ENCODE assay signal across 15 cellular contexts in the genomic region with DNA sequence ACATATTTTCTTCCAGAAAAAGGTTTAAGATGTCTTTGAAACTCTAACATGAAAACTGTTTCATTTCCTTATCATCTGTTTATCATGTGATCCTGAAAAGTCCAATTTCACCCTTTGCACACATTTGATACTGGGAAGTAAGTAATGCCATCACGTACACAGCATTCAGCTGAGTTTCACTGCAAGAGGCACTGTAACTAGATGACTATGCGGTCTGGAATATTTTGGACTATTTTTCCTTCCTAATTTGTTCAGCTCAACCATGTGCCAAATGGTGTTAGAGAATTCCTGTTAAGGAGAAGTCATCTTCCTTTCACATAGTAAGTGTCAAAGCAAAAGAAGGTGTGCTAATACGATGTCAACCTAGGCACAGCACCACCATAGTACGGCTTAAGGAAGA.
DNase-seq lines count a peak whose midpoint lies in the region; ATAC-seq and TF ChIP-seq lines count a peak whose summit lies in the region.
"Had no signal": no experiment of that assay in that cellular context is flagged by ENCODE, and none has a peak within 500 bp of the region (broad histone marks: within the 10 kb centered on the region; RNA-seq: fewer than 3 reads in every experiment).

No MANE protein-coding gene starts in this region.

- no peak overlapping the region for H3K4me2 ChIP-seq in DND-41 (ENCODE audit: insufficient read depth, low read length)

- peaks cover 100% of the 10 kb centered on the region for H3K79me2 ChIP-seq in DND-41 (ENCODE audit: insufficient read depth, low read length)

- H3K27me3 ChIP-seq in DND-41 (ENCODE audit: insufficient read depth, low read length, poor library complexity) (no peaks in the 10 kb centered on the region), neutrophil (no peaks in the 10 kb centered on the region), tibial nerve (no peaks in the 10 kb centered on the region)
- H3K27me3 ChIP-seq: foreskin keratinocyte, SJCRH30, stomach had no signal

- H3K27ac ChIP-seq in DND-41 (ENCODE audit: low read length) (peak overlapping the region; percentile 32; the same call in 1 of the 2 replicates), neutrophil (peak overlapping the region; percentile 83), tibial nerve (peak overlapping the region in 1 of 4 donors; percentile 19)
- H3K27ac ChIP-seq: foreskin keratinocyte, SJCRH30 had no signal

- H4K20me1 ChIP-seq in DND-41 (ENCODE audit: insufficient read depth, low read length) = peaks cover 43% of the 10 kb centered on the region; the same call in 1 of the 2 replicates

- no peak overlapping the region for H3K9ac ChIP-seq in DND-41 (ENCODE audit: low read depth, low read length)

- H2AFZ ChIP-seq in DND-41 (ENCODE audit: low read depth, low read length) = no peak overlapping the region

- H3K36me3 ChIP-seq in DND-41 (ENCODE audit: insufficient read depth, low read length) (no peaks in the 10 kb centered on the region), neutrophil (no peaks in the 10 kb centered on the region), tibial nerve (no peaks in the 10 kb centered on the region)
- H3K36me3 ChIP-seq: SJCRH30, stomach had no signal

- H3K4me3 ChIP-seq in DND-41 (ENCODE audit: low read depth in 1 of 2, low read length in 2 of 2) = no peak overlapping the region
- no peak overlapping the region for H3K4me3 ChIP-seq in fibroblast of mammary gland (ENCODE audit: control insufficient read depth, low read depth, low read length)
- H3K4me3 ChIP-seq in neutrophil (ENCODE audit: low read depth in 1 of 2, low read length in 1 of 2) = no peak overlapping the region
- H3K4me3 ChIP-seq in tibial nerve = no peak overlapping the region
- H3K4me3 ChIP-seq: SJCRH30, stomach had no signal

- no peak for TF ChIP-seq EP300 in tibial nerve (IDR thresholded peaks at IDR 0.05)

- ATAC-seq in DND-41 (ENCODE audit: insufficient read depth, low read depth) (no peak), SK-N-SH treated with all-trans-retinoic acid at 6 μM for 48 hours (peak; percentile 52)
- ATAC-seq: activated CD8-positive, alpha-beta memory T cell treated with anti-CD3 and anti-CD28 coated beads, Interleukin-2, amount 10 ng/mL, durations not matched to agents 7 days and 5 days; CD8-positive, alpha-beta T cell; foreskin keratinocyte had no signal

- no peaks in the 10 kb centered on the region for H3K9me3 ChIP-seq in DND-41 (ENCODE audit: insufficient read depth, low read length, severe bottlenecking)
- H3K9me3 ChIP-seq in neutrophil = no peaks in the 10 kb centered on the region
- H3K9me3 ChIP-seq in tibial nerve = no peaks in the 10 kb centered on the region
- H3K9me3 ChIP-seq: SJCRH30, stomach had no signal

- peaks cover 45% of the 10 kb centered on the region for H3K4me1 ChIP-seq in DND-41 (ENCODE audit: insufficient read depth, low read length)
- peaks cover 55 to 76% of the 10 kb centered on the region in 2 experiments for H3K4me1 ChIP-seq in neutrophil (ENCODE audit: control insufficient read depth in 1 of 2, insufficient read depth in 1 of 2, low read depth in 1 of 2, low read length in 1 of 2)
- peaks cover 0 to 61% (median 16%) of the 10 kb centered on the region in 4 donors for H3K4me1 ChIP-seq in tibial nerve

- TF ChIP-seq POLR2A in tibial nerve (IDR thresholded peaks at IDR 0.05) = no peak

- no peak for TF ChIP-seq CTCF in DND-41 (IDR thresholded peaks at IDR 0.05; ENCODE audit: borderline replicate concordance, extremely low read depth, low read length, poor library complexity, severe bottlenecking)
- TF ChIP-seq CTCF in fibroblast of mammary gland (conservative IDR thresholded peaks at IDR 0.05; ENCODE audit: control insufficient read depth, insufficient read depth, low read depth, low read length) = no peak
- no peak for TF ChIP-seq CTCF in neutrophil (IDR thresholded peaks at IDR 0.05)
- no peak for TF ChIP-seq CTCF in tibial nerve (IDR thresholded peaks at IDR 0.05)
- no peak for TF ChIP-seq CTCF in GM20000 (IDR thresholded peaks at IDR 0.05; ENCODE audit: extremely low read depth, missing control alignments)

- DNase-seq in DND-41 (no peak), fibroblast of mammary gland (ENCODE audit: low read depth) (peak; percentile 62), tibial nerve (ENCODE audit: low spot score in 2 of 2) (no peak), T-helper 1 cell (no peak), NCI-H2029 (lab: John Stamatoyannopoulos, UW) (no peak), GM20000 (ENCODE audit: low spot score) (no peak)
- DNase-seq: activated CD8-positive, alpha-beta memory T cell treated with anti-CD3 and anti-CD28 coated beads, Interleukin-2, amount 10 ng/mL, durations not matched to agents 7 days and 5 days; CD8-positive, alpha-beta T cell; cortex of kidney; foreskin keratinocyte; naive B cell; SJCRH30; stomach had no signal

- 70 to 83% methylated on average over 4 of the region's 4 CpGs for WGBS in tibial nerve, 2 donors

TF ChIP-seq in SK-N-SH treated with all-trans-retinoic acid at 6 μM for 48 hours, 23 proteins besides CTCF, POLR2A, EP300 and RAD21:
- TF ChIP-seq RARB (CRISPR knock-in tag; IDR thresholded peaks at IDR 0.05) (no peak), ZC3H10 (CRISPR knock-in tag; IDR thresholded peaks at IDR 0.05) (no peak), OSR1 (CRISPR knock-in tag; IDR thresholded peaks at IDR 0.05) (no peak), ZNF70 (CRISPR knock-in tag; IDR thresholded peaks at IDR 0.05) (no peak), ZFP3 (CRISPR knock-in tag; IDR thresholded peaks at IDR 0.05) (no peak), CSDC2 (CRISPR knock-in tag; IDR thresholded peaks at IDR 0.05) (no peak), TCF4 (CRISPR knock-in tag; IDR thresholded peaks at IDR 0.05; ENCODE audit: borderline replicate concordance) (no peak), GLIS3 (CRISPR knock-in tag; IDR thresholded peaks at IDR 0.05) (no peak)
- TF ChIP-seq, protein P1, sequence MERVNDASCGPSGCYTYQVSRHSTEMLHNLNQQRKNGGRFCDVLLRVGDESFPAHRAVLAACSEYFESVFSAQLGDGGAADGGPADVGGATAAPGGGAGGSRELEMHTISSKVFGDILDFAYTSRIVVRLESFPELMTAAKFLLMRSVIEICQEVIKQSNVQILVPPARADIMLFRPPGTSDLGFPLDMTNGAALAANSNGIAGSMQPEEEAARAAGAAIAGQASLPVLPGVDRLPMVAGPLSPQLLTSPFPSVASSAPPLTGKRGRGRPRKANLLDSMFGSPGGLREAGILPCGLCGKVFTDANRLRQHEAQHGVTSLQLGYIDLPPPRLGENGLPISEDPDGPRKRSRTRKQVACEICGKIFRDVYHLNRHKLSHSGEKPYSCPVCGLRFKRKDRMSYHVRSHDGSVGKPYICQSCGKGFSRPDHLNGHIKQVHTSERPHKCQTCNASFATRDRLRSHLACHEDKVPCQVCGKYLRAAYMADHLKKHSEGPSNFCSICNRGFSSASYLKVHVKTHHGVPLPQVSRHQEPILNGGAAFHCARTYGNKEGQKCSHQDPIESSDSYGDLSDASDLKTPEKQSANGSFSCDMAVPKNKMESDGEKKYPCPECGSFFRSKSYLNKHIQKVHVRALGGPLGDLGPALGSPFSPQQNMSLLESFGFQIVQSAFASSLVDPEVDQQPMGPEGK (CRISPR knock-in tag; IDR thresholded peaks at IDR 0.05; ENCODE audit: borderline replicate concordance) = no peak
- TF ChIP-seq, protein P2, sequence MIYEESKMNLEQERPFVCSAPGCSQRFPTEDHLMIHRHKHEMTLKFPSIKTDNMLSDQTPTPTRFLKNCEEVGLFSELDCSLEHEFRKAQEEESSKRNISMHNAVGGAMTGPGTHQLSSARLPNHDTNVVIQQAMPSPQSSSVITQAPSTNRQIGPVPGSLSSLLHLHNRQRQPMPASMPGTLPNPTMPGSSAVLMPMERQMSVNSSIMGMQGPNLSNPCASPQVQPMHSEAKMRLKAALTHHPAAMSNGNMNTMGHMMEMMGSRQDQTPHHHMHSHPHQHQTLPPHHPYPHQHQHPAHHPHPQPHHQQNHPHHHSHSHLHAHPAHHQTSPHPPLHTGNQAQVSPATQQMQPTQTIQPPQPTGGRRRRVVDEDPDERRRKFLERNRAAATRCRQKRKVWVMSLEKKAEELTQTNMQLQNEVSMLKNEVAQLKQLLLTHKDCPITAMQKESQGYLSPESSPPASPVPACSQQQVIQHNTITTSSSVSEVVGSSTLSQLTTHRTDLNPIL (CRISPR knock-in tag; IDR thresholded peaks at IDR 0.05; ENCODE audit: low read depth) = no peak
